Comparison of ENCODE assay signal across 8 cellular contexts in genomic region chr17:45160505-45161287, GRCh38. TPM values are rescaled to one million over a fixed set of nuclear protein-coding genes. Genes with fewer than 3 reads are reported as not detected.
DNase-seq lines count a peak whose midpoint lies in the region; ATAC-seq and TF ChIP-seq lines count a peak whose summit lies in the region.

No MANE protein-coding gene starts in this region.

- peak overlapping the region; percentile 73 to 99 for H3K4me3 ChIP-seq in uterus

- no peaks in the 10 kb centered on the region for H3K36me3 ChIP-seq in uterus

- H3K27me3 ChIP-seq in uterus = no peaks in the 10 kb centered on the region

- DNase-seq in AG08396 (ENCODE audit: low spot score) (peak; percentile 60), OCI-M1 (lab: John Stamatoyannopoulos, UW) (peak; percentile 80), activated gamma-delta T cell treated with Interleukin-2 at 50 U/mL for 16 hours (peak; percentile 51), germinal center (ENCODE audit: low spot score) (peak; percentile 51), omental fat pad (ENCODE audit: low spot score) (peak; percentile 51), uterus (peak; percentile 74 to 75)

- intact Hi-C loops in uterus (cut with DNase I; ENCODE audit: low total_unique reads) = no loop called here

- ATAC-seq in GM18907 (IDR thresholded peaks at IDR 0.05; ENCODE audit: unreplicated experiment) = peak; percentile 33
- ATAC-seq in HG03342 (IDR thresholded peaks at IDR 0.05; ENCODE audit: unreplicated experiment) = peak; percentile 21
- peak; percentile 57 for ATAC-seq in omental fat pad (ENCODE audit: low FRiP score)

- peak overlapping the region; percentile 99 to 100 for H3K27ac ChIP-seq in uterus

- no peak for TF ChIP-seq POLR2A in uterus (IDR thresholded peaks at IDR 0.05)

- peaks cover 0 to 6% of the 10 kb centered on the region in 2 donors for H3K4me1 ChIP-seq in uterus

- TF ChIP-seq CTCF in omental fat pad (IDR thresholded peaks at IDR 0.05) (no peak), uterus (IDR thresholded peaks at IDR 0.05) (peak in 2 of 4 experiments; percentile 19 to 24)

- H3K9me3 ChIP-seq in uterus = no peaks in the 10 kb centered on the region

RNA-seq across cellular contexts. Expression of gene HEXIM2, which starts 1.0 kb away (rescaled TPM):
- total RNA-seq in omental fat pad (1 to 10 TPM; 1.4 to 9.3 (median 3.9) TPM), uterus (10 to 100 TPM in 1 of 4 donors, 1 to 10 TPM in 2, not detected in 1; 3.0 to 11.6 (median 7.6) TPM)

RNA-seq across cellular contexts. Expression of gene HEXIM1, which starts 12.4 kb away (rescaled TPM):
- total RNA-seq in omental fat pad = 10 to 100 TPM; 21.9 to 31.0 (median 24.3) TPM
- 10 to 100 TPM; 23.8 to 60.6 (median 26.7) TPM for total RNA-seq in uterus

RNA-seq across cellular contexts. Expression of gene ACBD4, which starts 25.2 kb away (rescaled TPM):
- total RNA-seq in omental fat pad (10 to 100 TPM in 2 of 4 donors, 1 to 10 TPM in 2; 6.4 to 23.2 (median 8.5) TPM), uterus (10 to 100 TPM in 3 of 4 donors, 1 to 10 TPM in 1; 7.8 to 37.7 (median 26.1) TPM)

RNA-seq across cellular contexts. Expression of gene PLCD3, which starts 28.4 kb away (rescaled TPM):
- total RNA-seq in omental fat pad (10 to 100 TPM; 35.4 to 68.4 (median 44.2) TPM), uterus (10 to 100 TPM in 2 of 4 donors, 1 to 10 TPM in 2; 1.5 to 90.8 (median 8.9) TPM)

Comparison
In these comparisons a context has a peak if more than half of its experiments do, and no peak if none do; other contexts are left out.
1. Peak in every context shown above with its lines: DNase-seq, ATAC-seq, H3K4me3 ChIP-seq and H3K27ac ChIP-seq.